1 cellular context compared by ENCODE assay signal in the genomic region with DNA sequence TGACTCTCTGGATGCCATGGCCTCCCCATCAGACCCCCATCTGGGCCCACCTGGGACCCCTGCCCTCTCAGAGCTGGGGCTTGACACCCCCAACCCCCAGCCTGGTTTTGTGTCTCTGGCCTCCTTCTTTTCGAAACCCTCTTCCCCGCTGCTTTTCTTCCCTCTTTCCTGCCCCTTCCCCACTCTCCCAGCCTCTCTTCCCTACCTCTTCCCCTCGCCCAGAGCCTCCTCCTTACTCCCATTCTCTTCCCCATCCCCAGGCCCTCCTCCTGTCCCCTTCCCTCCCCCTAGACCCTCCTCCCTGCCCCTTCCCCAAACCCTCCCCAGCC.
TF ChIP-seq lines count a peak whose summit lies in the region.

No MANE protein-coding gene starts in this region.

TF ChIP-seq in K562, 482 proteins besides CTCF, POLR2A, EP300 and RAD21:
- TF ChIP-seq KLF1 (tag; IDR thresholded peaks at IDR 0.05) = no peak
- TF ChIP-seq HDAC8 (tag; IDR thresholded peaks at IDR 0.05) = no peak
- TF ChIP-seq CBX1 (IDR thresholded peaks at IDR 0.05; ENCODE audit: low read depth) = no peak
- no peak for TF ChIP-seq MEF2D (tag; conservative IDR thresholded peaks at IDR 0.05; ENCODE audit: low read depth)
- peak; percentile 39; the same call in 1 of the 2 replicates for TF ChIP-seq ZNF263 (CRISPR knock-in tag; IDR thresholded peaks at IDR 0.05; ENCODE audit: borderline replicate concordance)
- TF ChIP-seq SRSF9 (IDR thresholded peaks at IDR 0.05; ENCODE audit: borderline replicate concordance, low read depth, low read length) = no peak
- TF ChIP-seq ZBTB7A (IDR thresholded peaks at IDR 0.05; ENCODE audit: borderline replicate concordance, control insufficient read depth, low read depth, low read length) = peak; percentile 14; the same call in 1 of the 2 replicates
- TF ChIP-seq POLR3A (IDR thresholded peaks at IDR 0.05; ENCODE audit: borderline replicate concordance, extremely low read depth, insufficient read depth, insufficient read length) = no peak
- TF ChIP-seq TAF9B (IDR thresholded peaks at IDR 0.05; ENCODE audit: partially characterized antibody) = no peak
